ENCODE assay signal across 16 cellular contexts in the genomic region with DNA sequence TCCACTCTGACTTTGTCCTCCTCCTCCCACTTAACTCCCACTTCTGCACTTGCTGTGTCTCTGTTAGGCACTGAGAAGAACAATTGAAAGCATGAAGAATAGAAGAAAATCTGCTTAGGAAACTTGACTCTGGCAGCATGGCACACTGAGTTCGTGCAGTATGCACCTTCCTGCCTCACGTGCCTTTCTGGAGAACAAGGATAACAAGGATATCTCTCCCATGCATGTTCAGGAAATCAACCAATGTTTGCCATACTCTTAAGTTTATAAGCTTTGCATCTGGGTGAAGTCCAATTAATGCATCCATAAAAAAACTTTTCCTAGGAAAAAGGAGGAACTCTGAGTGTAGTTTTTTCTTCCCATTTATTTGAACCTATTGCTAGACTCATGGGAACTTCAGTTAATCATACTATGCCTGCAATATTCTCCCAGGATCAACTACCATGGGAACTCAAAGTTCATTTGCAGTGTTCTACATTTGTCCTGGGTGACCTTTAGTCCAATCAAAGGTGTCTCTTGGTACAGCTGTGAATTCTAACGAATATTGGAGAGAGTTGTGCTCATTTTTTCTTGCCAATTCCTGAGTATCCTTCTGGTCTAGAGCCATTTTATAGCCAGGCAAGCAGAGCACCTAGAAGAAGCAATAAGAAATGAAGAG.
"Had no signal": no experiment of that assay in that cellular context is flagged by ENCODE, and none has a peak within 500 bp of the region (broad histone marks: within the 10 kb centered on the region; RNA-seq: fewer than 3 reads in every experiment).

No MANE protein-coding gene starts in this region.

- FAIRE-seq: islet of Langerhans had no signal

- H3K27me3 Mint-ChIP-seq: progenitor cell of endocrine pancreas had no signal

- ATAC-seq: activated T-cell treated with anti-CD3 and anti-CD28 coated beads, Interleukin-2, amount 50 U/mL, for 4 hours; heart left ventricle; sciatic nerve had no signal

- H3K27ac ChIP-seq: heart left ventricle, left ventricle myocardium inferior had no signal

- H3K4me3 Mint-ChIP-seq: activated CD4-positive, alpha-beta memory T cell treated with anti-CD3 and anti-CD28 coated beads for 36 hours; activated naive CD8-positive, alpha-beta T cell; activated T-cell treated with anti-CD3 and anti-CD28 coated beads, Interleukin-2, amount 50 U/mL, for 4 hours; naive B cell had no signal

- H3K27ac Mint-ChIP-seq: activated CD4-positive, alpha-beta memory T cell treated with anti-CD3 and anti-CD28 coated beads for 36 hours; activated naive CD8-positive, alpha-beta T cell; naive B cell; progenitor cell of endocrine pancreas had no signal

- H3K36me3 ChIP-seq: heart left ventricle, left ventricle myocardium inferior, upper lobe of left lung had no signal

- H3K9me3 Mint-ChIP-seq: activated CD4-positive, alpha-beta memory T cell treated with anti-CD3 and anti-CD28 coated beads for 36 hours; activated T-cell treated with anti-CD3 and anti-CD28 coated beads, Interleukin-2, amount 50 U/mL, for 4 hours; naive B cell had no signal

- H3K9me3 ChIP-seq: heart left ventricle, left ventricle myocardium inferior, upper lobe of left lung had no signal

- H3K36me3 Mint-ChIP-seq: activated CD4-positive, alpha-beta memory T cell treated with anti-CD3 and anti-CD28 coated beads for 36 hours; activated naive CD8-positive, alpha-beta T cell; naive B cell had no signal

- H3K4me3 ChIP-seq: heart left ventricle, left ventricle myocardium inferior, upper lobe of left lung had no signal

- H3K4me1 Mint-ChIP-seq: naive B cell had no signal

- H3K27me3 ChIP-seq: heart left ventricle, upper lobe of left lung had no signal

- DNase-seq: activated CD4-positive, alpha-beta memory T cell treated with anti-CD3 and anti-CD28 coated beads for 36 hours; activated gamma-delta T cell; activated T-cell treated with anti-CD3 and anti-CD28 coated beads, Interleukin-2, amount 50 U/mL, for 4 hours; amygdala; foreskin melanocyte; heart left ventricle; left ventricle myocardium inferior; naive B cell; stimulated activated CD4-positive, alpha-beta T cell treated with anti-CD3 and anti-CD28 coated beads, Interleukin-12 subunit alpha, Interleukin-12 subunit beta, amount 100 ng/mL, for 4 hours; stimulated activated naive CD4-positive, alpha-beta T cell; substantia nigra; upper lobe of left lung had no signal
